ENCODE assay signal across 9 cellular contexts in the genomic region with DNA sequence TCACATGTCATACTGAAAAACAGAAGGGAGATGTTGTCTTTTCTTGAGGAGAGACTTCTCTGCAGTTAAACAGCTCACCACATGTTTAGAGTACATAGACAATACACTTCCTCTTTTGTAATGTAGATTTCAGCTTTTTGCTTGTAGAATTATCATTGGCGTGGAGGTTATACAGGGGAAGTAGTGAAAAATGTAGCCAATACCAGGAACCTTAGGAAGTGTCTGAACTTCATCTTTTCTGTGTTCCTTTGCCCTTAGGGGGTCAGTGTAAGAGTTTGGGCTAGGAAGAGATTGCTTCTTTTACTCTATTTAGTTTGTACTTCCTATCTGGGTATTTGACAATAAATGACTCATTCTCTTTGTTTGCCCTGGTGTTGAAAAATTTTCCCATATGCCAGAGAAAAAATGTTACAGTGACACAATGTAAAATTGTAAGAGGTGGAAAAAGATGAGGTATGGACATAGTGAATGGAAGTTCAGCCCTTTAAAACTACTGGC. TPM values are rescaled to one million over a fixed set of nuclear protein-coding genes. Genes with fewer than 3 reads are reported as not detected.
A peak's percentile ranks its signal among the peaks of the same experiment; 100 is the strongest.
DNase-seq lines count a peak whose midpoint lies in the region; ATAC-seq, FAIRE-seq and TF ChIP-seq lines count a peak whose summit lies in the region.
"Had no signal": no experiment of that assay in that cellular context is flagged by ENCODE, and none has a peak within 500 bp of the region (broad histone marks: within the 10 kb centered on the region; RNA-seq: fewer than 3 reads in every experiment).

No MANE protein-coding gene starts in this region.

- no peak for TF ChIP-seq POLR2A in gastroesophageal sphincter (IDR thresholded peaks at IDR 0.05)

- no peak overlapping the region for H3K27ac ChIP-seq in HEK293 (ENCODE audit: extremely low read depth, low read depth, low read length)
- no peak overlapping the region for H3K27ac ChIP-seq in gastroesophageal sphincter
- H3K27ac ChIP-seq in kidney (ENCODE audit: low read depth in 2 of 2, low read length in 2 of 2), result no peak overlapping the region

- H3K27ac Mint-ChIP-seq in activated T-cell treated with anti-CD3 and anti-CD28 coated beads, Interleukin-2, amount 50 U/mL, for 24 hours, result no peak overlapping the region

- no peak for TF ChIP-seq EP300 in gastroesophageal sphincter (IDR thresholded peaks at IDR 0.05)

- intact Hi-C loops in kidney (cut with DNase I), result no loop called here

- no peak overlapping the region for H3K4me3 Mint-ChIP-seq in activated T-cell treated with anti-CD3 and anti-CD28 coated beads, Interleukin-2, amount 50 U/mL, for 24 hours
- H3K4me3 Mint-ChIP-seq: neural crest cell had no signal

- H3K4me3 ChIP-seq in HEK293 (ENCODE audit: low read depth, low read length), result no peak overlapping the region
- no peak overlapping the region for H3K4me3 ChIP-seq in gastroesophageal sphincter
- no peak overlapping the region for H3K4me3 ChIP-seq in kidney (ENCODE audit: low read length in 2 of 2)

- no peaks in the 10 kb centered on the region; the same call in 1 of the 2 replicates for H3K4me1 ChIP-seq in HEK293 (ENCODE audit: control insufficient read depth, insufficient read depth, low read length)
- no peaks in the 10 kb centered on the region for H3K4me1 ChIP-seq in gastroesophageal sphincter
- H3K4me1 ChIP-seq in kidney (ENCODE audit: control insufficient read depth in 1 of 2, insufficient read depth in 1 of 2, low read depth in 1 of 2, low read length in 2 of 2), result no peaks in the 10 kb centered on the region

- H3K36me3 ChIP-seq in HEK293 (ENCODE audit: control insufficient read depth in 2 of 2, insufficient read depth in 1 of 2, low read length in 2 of 2) (peaks cover 0 to 16% of the 10 kb centered on the region in 2 experiments; a peak in 1 of 3 replicates), gastroesophageal sphincter (no peaks in the 10 kb centered on the region), kidney (ENCODE audit: control insufficient read depth in 1 of 2, insufficient read depth in 2 of 2, low read length in 2 of 2) (no peaks in the 10 kb centered on the region)

- H3K9me3 ChIP-seq in HEK293 (ENCODE audit: control insufficient read depth, insufficient read depth, low read depth, low read length) (no peaks in the 10 kb centered on the region), gastroesophageal sphincter (no peaks in the 10 kb centered on the region), kidney (ENCODE audit: control insufficient read depth in 1 of 2, low read length in 2 of 2) (no peaks in the 10 kb centered on the region)

- CTCF ChIA-PET in HEK293 (lab: Yijun Ruan, JAX), result interaction anchor here (0.6 to 1.7 kb wide), 8 partner anchors 8 to 216 kb away, joined by 3 to 10 read pairs (median 4); a partner anchor contains a TSS

- 45 to 60% methylated on average over 1 of the region's 1 CpG for WGBS in gastroesophageal sphincter (ENCODE audit: low coverage in 1 of 2), 2 donors

- DNase-seq in DMS53 treated with DMSO at 0.1 percent for 48 hours (lab: John Stamatoyannopoulos, UW; ENCODE audit: unreplicated experiment) (peak; percentile 59), NAMALWA (ENCODE audit: low spot score) (peak; percentile 55), NCI-H510A treated with DMSO at 0.1 percent for 48 hours (lab: John Stamatoyannopoulos, UW) (no peak), kidney (no peak)
- no peak for DNase-seq in stimulated activated naive CD4-positive, alpha-beta T cell (lab: John Stamatoyannopoulos, UW)
- DNase-seq in activated T-cell treated with anti-CD3 and anti-CD28 coated beads, Interleukin-2, amount 50 U/mL, for 24 hours, result no peak

- no peaks in the 10 kb centered on the region for H3K9me3 Mint-ChIP-seq in activated T-cell treated with anti-CD3 and anti-CD28 coated beads, Interleukin-2, amount 50 U/mL, for 24 hours
- H3K9me3 Mint-ChIP-seq: neural crest cell had no signal

- POLR2A ChIA-PET in HEK293 (lab: Yijun Ruan, JAX), result interaction anchor here (1.1 to 2.1 kb wide), 2 partner anchors 21 to 23 kb away, joined by 4 to 9 read pairs; a partner anchor contains a TSS

- no peaks in the 10 kb centered on the region for H3K36me3 Mint-ChIP-seq in activated T-cell treated with anti-CD3 and anti-CD28 coated beads, Interleukin-2, amount 50 U/mL, for 24 hours (ENCODE audit: low read depth)

- no peak for FAIRE-seq in kidney (lab: Jason Lieb, UNC)

- H3K27me3 Mint-ChIP-seq in activated T-cell treated with anti-CD3 and anti-CD28 coated beads, Interleukin-2, amount 50 U/mL, for 24 hours, result peaks cover 23% of the 10 kb centered on the region

- no peak overlapping the region for H3K9ac ChIP-seq in kidney (ENCODE audit: low read length in 2 of 2)

- peaks cover 2% of the 10 kb centered on the region for H3K4me1 Mint-ChIP-seq in activated T-cell treated with anti-CD3 and anti-CD28 coated beads, Interleukin-2, amount 50 U/mL, for 24 hours (ENCODE audit: low read depth)

- TF ChIP-seq CTCF in HEK293 (tag by site-specific recombination; IDR thresholded peaks at IDR 0.05), result no peak
- TF ChIP-seq CTCF in gastroesophageal sphincter (IDR thresholded peaks at IDR 0.05), result no peak
- no peak for TF ChIP-seq CTCF in kidney (IDR thresholded peaks at IDR 0.05; ENCODE audit: borderline replicate concordance, extremely low read depth, insufficient read depth)

- peak; percentile 57 for ATAC-seq in gastroesophageal sphincter

- H3K27me3 ChIP-seq in gastroesophageal sphincter, result peaks cover 3% of the 10 kb centered on the region

TF ChIP-seq in HEK293, 187 proteins besides CTCF, POLR2A, EP300 and RAD21:
- 0 out of 2 replicates have a peak, but pooled peaks have one; percentile 13 for TF ChIP-seq ZNF629 (tag by site-specific recombination; IDR thresholded peaks at IDR 0.05)
- TF ChIP-seq, protein P1, sequence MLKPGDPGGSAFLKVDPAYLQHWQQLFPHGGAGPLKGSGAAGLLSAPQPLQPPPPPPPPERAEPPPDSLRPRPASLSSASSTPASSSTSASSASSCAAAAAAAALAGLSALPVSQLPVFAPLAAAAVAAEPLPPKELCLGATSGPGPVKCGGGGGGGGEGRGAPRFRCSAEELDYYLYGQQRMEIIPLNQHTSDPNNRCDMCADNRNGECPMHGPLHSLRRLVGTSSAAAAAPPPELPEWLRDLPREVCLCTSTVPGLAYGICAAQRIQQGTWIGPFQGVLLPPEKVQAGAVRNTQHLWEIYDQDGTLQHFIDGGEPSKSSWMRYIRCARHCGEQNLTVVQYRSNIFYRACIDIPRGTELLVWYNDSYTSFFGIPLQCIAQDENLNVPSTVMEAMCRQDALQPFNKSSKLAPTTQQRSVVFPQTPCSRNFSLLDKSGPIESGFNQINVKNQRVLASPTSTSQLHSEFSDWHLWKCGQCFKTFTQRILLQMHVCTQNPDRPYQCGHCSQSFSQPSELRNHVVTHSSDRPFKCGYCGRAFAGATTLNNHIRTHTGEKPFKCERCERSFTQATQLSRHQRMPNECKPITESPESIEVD (tag by site-specific recombination; IDR thresholded peaks at IDR 0.05), result peak; percentile 82
- no peak for TF ChIP-seq ZNF350 (tag by site-specific recombination; IDR thresholded peaks at IDR 0.05)
TF ChIP-seq in HEK293: peak in this region for 2.

RNA-seq across cellular contexts. Expression of a gene that starts 21.0 kb away (rescaled TPM):
- total RNA-seq in gastroesophageal sphincter, result 10 to 100 TPM in 1 of 4 donors, 1 to 10 TPM in 3; 6.2 to 21.6 (median 9.3) TPM
- total RNA-seq in kidney, result 1.8 TPM
- 0.30 TPM for polyA plus RNA-seq in kidney (ENCODE audit: insufficient read depth, low read depth, low replicate concordance)
- total RNA-seq: neural crest cell had no signal

RNA-seq across cellular contexts. Expression of a gene that starts 35.6 kb away (rescaled TPM):
- total RNA-seq in gastroesophageal sphincter (1 to 10 TPM in 1 of 4 donors, under 1 TPM in 2, not detected in 1; 0.42 to 3.9 (median 0.69) TPM), kidney (0.82 TPM)
- polyA plus RNA-seq in kidney (ENCODE audit: insufficient read depth, low read depth, low replicate concordance), result not detected

RNA-seq across cellular contexts. Expression of a gene that starts 36.0 kb away (rescaled TPM):
- 1 to 10 TPM in 2 of 4 donors, under 1 TPM in 1, not detected in 1; 0.94 to 9.7 (median 2.7) TPM for total RNA-seq in gastroesophageal sphincter
- 4.1 TPM for total RNA-seq in kidney
- not detected for polyA plus RNA-seq in kidney (ENCODE audit: insufficient read depth, low read depth, low replicate concordance)

Comparison
In these comparisons a context has a peak if more than half of its experiments do, and no peak if none do; other contexts are left out.
1. DNase-seq: peak in DMS53 treated with DMSO at 0.1 percent for 48 hours (single experiment) and NAMALWA (single experiment); none in stimulated activated naive CD4-positive, alpha-beta T cell (0 of 6), activated T-cell treated with anti-CD3 and anti-CD28 coated beads, Interleukin-2, amount 50 U/mL, for 24 hours (single experiment), NCI-H510A treated with DMSO at 0.1 percent for 48 hours (single experiment) and kidney (single experiment).